Comparison of ENCODE assay signal across 11 cellular contexts in the genomic region with DNA sequence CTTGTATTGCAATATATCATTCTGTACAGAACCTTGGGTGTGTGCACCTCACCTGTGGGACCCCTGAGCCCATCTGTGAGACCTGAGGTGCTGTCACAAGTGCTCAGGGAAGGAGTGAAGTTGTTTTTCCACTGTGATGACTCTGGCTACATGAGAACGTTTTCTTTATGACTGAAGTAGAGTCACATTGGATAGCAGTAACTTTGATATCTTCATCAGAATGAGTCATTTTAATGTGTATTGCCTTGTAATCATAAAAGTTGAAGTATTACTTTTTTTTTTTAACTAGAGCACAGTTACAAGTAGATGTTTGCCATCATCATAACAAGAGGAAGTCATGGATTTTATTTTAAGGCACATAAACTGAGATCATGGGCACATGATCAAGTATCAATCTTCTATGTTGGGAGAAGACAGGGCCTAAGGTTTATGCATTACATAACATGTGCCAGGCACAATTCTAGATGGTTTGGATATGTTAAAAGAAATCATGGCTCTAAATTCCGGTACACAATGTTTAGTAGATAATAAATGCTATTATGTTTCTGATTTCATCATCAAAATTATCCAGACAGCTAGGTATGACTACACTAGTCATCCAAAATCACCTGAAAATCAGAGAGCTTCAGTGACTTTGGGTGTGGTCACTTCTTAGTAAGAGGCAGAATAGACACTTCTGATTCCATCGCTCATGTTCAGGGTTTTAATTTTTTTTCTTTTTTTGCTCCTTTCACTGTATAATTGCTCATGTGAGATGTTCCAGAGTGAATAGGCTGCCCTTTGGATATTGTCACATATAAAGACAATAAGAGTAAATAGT.
DNase-seq lines count a peak whose midpoint lies in the region; ATAC-seq and TF ChIP-seq lines count a peak whose summit lies in the region.
"Had no signal": no experiment of that assay in that cellular context is flagged by ENCODE, and none has a peak within 500 bp of the region (broad histone marks: within the 10 kb centered on the region; RNA-seq: fewer than 3 reads in every experiment).

No MANE protein-coding gene starts in this region.

- H3K4me1 Mint-ChIP-seq in activated CD8-positive, alpha-beta memory T cell treated with anti-CD3 and anti-CD28 coated beads, Interleukin-2, amount 10 ng/mL, durations not matched to agents 7 days and 5 days, result peaks cover 43% of the 10 kb centered on the region
- H3K4me1 Mint-ChIP-seq in activated CD4-positive, alpha-beta memory T cell treated with anti-CD3 and anti-CD28 coated beads, Interleukin-2, amount 10 ng/mL, durations not matched to agents 7 days and 5 days, result peaks cover 52% of the 10 kb centered on the region
- H3K4me1 Mint-ChIP-seq in stimulated activated naive CD8-positive, alpha-beta T cell treated with anti-CD3 and anti-CD28 coated beads, Interleukin-15, Interleukin-2, amounts not matched to agents 100 ng/mL and 50 ng/mL, for 24 hours (ENCODE audit: low read depth), result peaks cover 76% of the 10 kb centered on the region

- CTCF ChIA-PET in activated CD8-positive, alpha-beta memory T cell treated with anti-CD3 and anti-CD28 coated beads, Interleukin-2, amount 10 ng/mL, durations not matched to agents 7 days and 5 days (lab: Charles Lee), result interaction anchor here (1.7 kb wide), 1 partner anchor 34 kb away, joined by 4 read pairs; no protein-coding TSS in a partner anchor
- CTCF ChIA-PET in activated CD4-positive, alpha-beta memory T cell treated with anti-CD3 and anti-CD28 coated beads, Interleukin-2, amount 10 ng/mL, durations not matched to agents 7 days and 5 days (lab: Charles Lee), result interaction anchor here (1.2 kb wide), 1 partner anchor 9 kb away, joined by 4 read pairs; no protein-coding TSS in a partner anchor

- peak overlapping the region; percentile 21 for H3K27ac Mint-ChIP-seq in activated CD8-positive, alpha-beta memory T cell treated with anti-CD3 and anti-CD28 coated beads, Interleukin-2, amount 10 ng/mL, durations not matched to agents 7 days and 5 days
- H3K27ac Mint-ChIP-seq in activated CD4-positive, alpha-beta memory T cell treated with anti-CD3 and anti-CD28 coated beads, Interleukin-2, amount 10 ng/mL, durations not matched to agents 7 days and 5 days, result peak overlapping the region; percentile 34
- H3K27ac Mint-ChIP-seq in stimulated activated naive CD8-positive, alpha-beta T cell treated with anti-CD3 and anti-CD28 coated beads, Interleukin-15, Interleukin-2, amounts not matched to agents 100 ng/mL and 50 ng/mL, for 24 hours, result peak overlapping the region; percentile 88

- no peaks in the 10 kb centered on the region for H3K9me3 Mint-ChIP-seq in activated CD8-positive, alpha-beta memory T cell treated with anti-CD3 and anti-CD28 coated beads, Interleukin-2, amount 10 ng/mL, durations not matched to agents 7 days and 5 days (ENCODE audit: low read depth)
- H3K9me3 Mint-ChIP-seq in activated CD4-positive, alpha-beta memory T cell treated with anti-CD3 and anti-CD28 coated beads, Interleukin-2, amount 10 ng/mL, durations not matched to agents 7 days and 5 days, result no peaks in the 10 kb centered on the region
- no peaks in the 10 kb centered on the region for H3K9me3 Mint-ChIP-seq in stimulated activated naive CD8-positive, alpha-beta T cell treated with anti-CD3 and anti-CD28 coated beads, Interleukin-15, Interleukin-2, amounts not matched to agents 100 ng/mL and 50 ng/mL, for 24 hours

- no peak for TF ChIP-seq CTCF in fibroblast of villous mesenchyme (IDR thresholded peaks at IDR 0.05; ENCODE audit: insufficient read depth, low read depth, low read length)

- H3K4me3 Mint-ChIP-seq in activated CD8-positive, alpha-beta memory T cell treated with anti-CD3 and anti-CD28 coated beads, Interleukin-2, amount 10 ng/mL, durations not matched to agents 7 days and 5 days, result no peak overlapping the region
- no peak overlapping the region for H3K4me3 Mint-ChIP-seq in activated CD4-positive, alpha-beta memory T cell treated with anti-CD3 and anti-CD28 coated beads, Interleukin-2, amount 10 ng/mL, durations not matched to agents 7 days and 5 days
- no peak overlapping the region for H3K4me3 Mint-ChIP-seq in stimulated activated naive CD8-positive, alpha-beta T cell treated with anti-CD3 and anti-CD28 coated beads, Interleukin-15, Interleukin-2, amounts not matched to agents 100 ng/mL and 50 ng/mL, for 24 hours

- no peaks in the 10 kb centered on the region for H3K27me3 Mint-ChIP-seq in activated CD8-positive, alpha-beta memory T cell treated with anti-CD3 and anti-CD28 coated beads, Interleukin-2, amount 10 ng/mL, durations not matched to agents 7 days and 5 days
- H3K27me3 Mint-ChIP-seq in activated CD4-positive, alpha-beta memory T cell treated with anti-CD3 and anti-CD28 coated beads, Interleukin-2, amount 10 ng/mL, durations not matched to agents 7 days and 5 days, result no peaks in the 10 kb centered on the region
- H3K27me3 Mint-ChIP-seq in stimulated activated naive CD8-positive, alpha-beta T cell treated with anti-CD3 and anti-CD28 coated beads, Interleukin-15, Interleukin-2, amounts not matched to agents 100 ng/mL and 50 ng/mL, for 24 hours, result no peaks in the 10 kb centered on the region

- no peak overlapping the region for H3K4me3 ChIP-seq in fibroblast of villous mesenchyme (ENCODE audit: low read depth, low read length)
- H3K4me3 ChIP-seq: tibial artery had no signal

- no peak for DNase-seq in activated CD8-positive, alpha-beta memory T cell treated with anti-CD3 and anti-CD28 coated beads, Interleukin-2, amount 10 ng/mL, durations not matched to agents 7 days and 5 days
- DNase-seq in activated CD8-positive, alpha-beta memory T cell treated with anti-CD3 and anti-CD28 coated beads for 24 hours, result no peak
- no peak for DNase-seq in activated CD4-positive, alpha-beta memory T cell treated with anti-CD3 and anti-CD28 coated beads, Interleukin-2, amount 10 ng/mL, durations not matched to agents 7 days and 5 days
- DNase-seq in fibroblast of villous mesenchyme (ENCODE audit: low read depth) (peak; percentile 24), cardiac septum (ENCODE audit: low spot score) (no peak)
- DNase-seq: Karpas-422, NCI-H2107, tibial artery had no signal

- POLR2A ChIA-PET in activated CD4-positive, alpha-beta memory T cell treated with anti-CD3 and anti-CD28 coated beads, Interleukin-2, amount 10 ng/mL, durations not matched to agents 7 days and 5 days (lab: Charles Lee), result interaction anchor here (0.8 to 6.9 kb wide), 4 partner anchors 20 to 110 kb away, joined by 3 to 57 read pairs (median 5); partner anchors contain the start of gene KLF6

- peak; percentile 40 for ATAC-seq in activated CD8-positive, alpha-beta memory T cell treated with anti-CD3 and anti-CD28 coated beads, Interleukin-2, amount 10 ng/mL, durations not matched to agents 7 days and 5 days
- no peak for ATAC-seq in HG03280 (IDR thresholded peaks at IDR 0.05; ENCODE audit: unreplicated experiment)
- no peak for ATAC-seq in HG02970 (IDR thresholded peaks at IDR 0.05; ENCODE audit: low FRiP score, unreplicated experiment)

- intact Hi-C loops in cardiac septum (cut with DNase I), result no loop called here

- H3K36me3 Mint-ChIP-seq in activated CD8-positive, alpha-beta memory T cell treated with anti-CD3 and anti-CD28 coated beads, Interleukin-2, amount 10 ng/mL, durations not matched to agents 7 days and 5 days, result peaks cover 2% of the 10 kb centered on the region
- H3K36me3 Mint-ChIP-seq in activated CD4-positive, alpha-beta memory T cell treated with anti-CD3 and anti-CD28 coated beads, Interleukin-2, amount 10 ng/mL, durations not matched to agents 7 days and 5 days (ENCODE audit: low read depth), result no peaks in the 10 kb centered on the region
- H3K36me3 Mint-ChIP-seq in stimulated activated naive CD8-positive, alpha-beta T cell treated with anti-CD3 and anti-CD28 coated beads, Interleukin-15, Interleukin-2, amounts not matched to agents 100 ng/mL and 50 ng/mL, for 24 hours (ENCODE audit: low read depth), result no peaks in the 10 kb centered on the region

Comparison
In these comparisons a context has a peak if more than half of its experiments do, and no peak if none do; other contexts are left out.
1. H3K27ac Mint-ChIP-seq: peak in every context shown above with its lines; median percentile 88 in stimulated activated naive CD8-positive, alpha-beta T cell treated with anti-CD3 and anti-CD28 coated beads, Interleukin-15, Interleukin-2, amounts not matched to agents 100 ng/mL and 50 ng/mL, for 24 hours; 34 in activated CD4-positive, alpha-beta memory T cell treated with anti-CD3 and anti-CD28 coated beads, Interleukin-2, amount 10 ng/mL, durations not matched to agents 7 days and 5 days; 21 in activated CD8-positive, alpha-beta memory T cell treated with anti-CD3 and anti-CD28 coated beads, Interleukin-2, amount 10 ng/mL, durations not matched to agents 7 days and 5 days.